8 cellular contexts compared by ENCODE assay signal in genomic region chr7:100584677-100585510, GRCh38. TPM values are rescaled to one million over a fixed set of nuclear protein-coding genes. Genes with fewer than 3 reads are reported as not detected.
DNase-seq lines count a peak whose midpoint lies in the region; ATAC-seq, FAIRE-seq and TF ChIP-seq lines count a peak whose summit lies in the region.

No MANE protein-coding gene starts in this region.

- no peaks in the 10 kb centered on the region for H3K9me2 ChIP-seq in SU-DHL-6 (replicated peaks; ENCODE audit: insufficient read depth, low read length)

- H3K27me3 Mint-ChIP-seq in naive thymus-derived CD4-positive, alpha-beta T cell, result peaks cover 0 to 12% (median 0%) of the 10 kb centered on the region in 5 donors

- no peaks in the 10 kb centered on the region for H3K9me3 ChIP-seq in SU-DHL-6 (ENCODE audit: insufficient read depth, low read length)
- no peaks in the 10 kb centered on the region for H3K9me3 ChIP-seq in naive thymus-derived CD4-positive, alpha-beta T cell (ENCODE audit: control insufficient read depth in 2 of 3, low read length in 3 of 3)

- no peak for ATAC-seq in naive thymus-derived CD4-positive, alpha-beta T cell
- ATAC-seq in HG03045 (IDR thresholded peaks at IDR 0.05; ENCODE audit: unreplicated experiment), result no peak
- ATAC-seq in GM21528 (IDR thresholded peaks at IDR 0.05; ENCODE audit: low FRiP score, unreplicated experiment), result no peak

- H3K4me1 ChIP-seq in naive thymus-derived CD4-positive, alpha-beta T cell (ENCODE audit: control insufficient read depth in 2 of 2, insufficient read depth in 2 of 2, low read length in 2 of 2), result peaks cover 24 to 28% of the 10 kb centered on the region in 2 donors

- intact Hi-C loops in naive thymus-derived CD4-positive, alpha-beta T cell (cut with micrococcal nuclease), result loop anchor here (5.0 to 10.0 kb wide), 2 partner anchors 480 to 503 kb away; partner anchors contain the start of genes AP4M1 (in 1 of the 2), MCM7 (in 1 of the 2) and ZNF3 (in 1 of the 2)

- CTCF ChIA-PET in naive thymus-derived CD4-positive, alpha-beta T cell (lab: Charles Lee), result interaction anchor here (0.5 to 7.1 kb wide), 15 partner anchors 14 to 659 kb away, joined by 3 to 65 read pairs (median 4); partner anchors contain the start of genes MOSPD3 and POP7

- FAIRE-seq in GM12892 (lab: Jason Lieb, UNC), result peak; percentile 30

- H3K9me3 Mint-ChIP-seq in naive thymus-derived CD4-positive, alpha-beta T cell, result no peaks in the 10 kb centered on the region

- peaks cover 20 to 42% (median 30%) of the 10 kb centered on the region in 7 donors for H3K4me1 Mint-ChIP-seq in naive thymus-derived CD4-positive, alpha-beta T cell

- peak overlapping the region; percentile 81 for H3K9ac ChIP-seq in SU-DHL-6 (ENCODE audit: low read length)

- no peak overlapping the region for H2AFZ ChIP-seq in SU-DHL-6 (ENCODE audit: low read depth, low read length, severe bottlenecking)

- H3K4me3 ChIP-seq in SU-DHL-6 (ENCODE audit: insufficient read depth, low read length, poor library complexity, severe bottlenecking), result peak overlapping the region; percentile 76
- peak overlapping the region; percentile 94 for H3K4me3 ChIP-seq in naive thymus-derived CD4-positive, alpha-beta T cell (ENCODE audit: low read length)

- peak overlapping the region in 8 of 9 donors; percentile 94 to 99 (median 98) for H3K27ac Mint-ChIP-seq in naive thymus-derived CD4-positive, alpha-beta T cell

- POLR2A ChIA-PET in naive thymus-derived CD4-positive, alpha-beta T cell (lab: Charles Lee), result interaction anchor here (0.6 to 9.8 kb wide), 35 partner anchors 8 to 375 kb away, joined by 3 to 173 read pairs (median 9); partner anchors contain the start of genes AGFG2, GIGYF1, MEPCE and MOSPD3

- H3K36me3 ChIP-seq in SU-DHL-6 (ENCODE audit: low read length), result no peaks in the 10 kb centered on the region
- peaks cover 16 to 32% (median 21%) of the 10 kb centered on the region in 3 experiments for H3K36me3 ChIP-seq in naive thymus-derived CD4-positive, alpha-beta T cell (ENCODE audit: control insufficient read depth in 2 of 3, insufficient read depth in 3 of 3, low read length in 3 of 3)

- H3K4me3 Mint-ChIP-seq in naive thymus-derived CD4-positive, alpha-beta T cell, result peak overlapping the region; percentile 95 to 100 (median 99)

- no peak for TF ChIP-seq CTCF in SU-DHL-6 (IDR thresholded peaks at IDR 0.05; ENCODE audit: insufficient read depth, low read length, poor library complexity, severe bottlenecking)

- in situ Hi-C loops in ACHN (cut with HindIII; ENCODE audit: low pct_ligation_motif_present, low pct_unique_long_range_greater_than_20kb, low sequenced_read_pairs), result no loop called here

- peak overlapping the region; percentile 76 for H3K4me2 ChIP-seq in SU-DHL-6 (ENCODE audit: low read depth, low read length, poor library complexity, severe bottlenecking)

- H3F3A ChIP-seq in SU-DHL-6 (ENCODE audit: insufficient read depth), result peaks cover 9% of the 10 kb centered on the region; the same call in 1 of the 2 replicates

- H3K27ac ChIP-seq in SU-DHL-6 (ENCODE audit: low read depth, low read length), result peak overlapping the region; percentile 80
- H3K27ac ChIP-seq in naive thymus-derived CD4-positive, alpha-beta T cell (ENCODE audit: low read depth, low read length), result peak overlapping the region; percentile 90

- no peaks in the 10 kb centered on the region for H3K27me3 ChIP-seq in SU-DHL-6 (ENCODE audit: low read length)
- no peaks in the 10 kb centered on the region for H3K27me3 ChIP-seq in naive thymus-derived CD4-positive, alpha-beta T cell (ENCODE audit: control insufficient read depth in 2 of 2, insufficient read depth in 2 of 2, low read length in 2 of 2)

- H3K79me2 ChIP-seq in SU-DHL-6 (ENCODE audit: insufficient read depth, low read length), result peaks cover 19% of the 10 kb centered on the region

- DNase-seq in ACHN (peak; percentile 60), GM12892 (ENCODE audit: insufficient read length) (no peak), erythroblast (lab: John Stamatoyannopoulos, UW) (peak; percentile 49 to 61), SIG-M5 (lab: John Stamatoyannopoulos, UW) (no peak)
- DNase-seq in naive thymus-derived CD4-positive, alpha-beta T cell, result no peak

- H3K36me3 Mint-ChIP-seq in naive thymus-derived CD4-positive, alpha-beta T cell, result peaks cover 0 to 12% (median 3%) of the 10 kb centered on the region in 5 donors

- no peaks in the 10 kb centered on the region for H4K20me1 ChIP-seq in SU-DHL-6 (ENCODE audit: low read depth, low read length)

- TF ChIP-seq POLR2A in GM12892 (IDR thresholded peaks at IDR 0.05; ENCODE audit: low read depth, low read length), result no peak
- no peak for TF ChIP-seq POLR2A in erythroblast (IDR thresholded peaks at IDR 0.05; ENCODE audit: low read length)

RNA-seq across cellular contexts. Expression of gene LRCH4, which starts 1.0 kb away (rescaled TPM):
- 13.7 TPM for polyA plus RNA-seq in GM12892 (2012; ENCODE audit: missing spikeins)
- total RNA-seq in naive thymus-derived CD4-positive, alpha-beta T cell, result 100 to 1,000 TPM; 199 to 504 (median 407) TPM
- polyA plus RNA-seq in naive thymus-derived CD4-positive, alpha-beta T cell, result 100 to 1,000 TPM; 143 to 199 TPM

RNA-seq across cellular contexts. Expression of gene FBXO24, which starts 1.2 kb away (rescaled TPM):
- polyA plus RNA-seq in GM12892 (2012; ENCODE audit: missing spikeins), result 0.23 TPM
- 1 to 10 TPM in 4 of 5 experiments, under 1 TPM in 1; 0.75 to 3.1 (median 1.7) TPM for total RNA-seq in naive thymus-derived CD4-positive, alpha-beta T cell
- 1 to 10 TPM; 2.0 TPM for polyA plus RNA-seq in naive thymus-derived CD4-positive, alpha-beta T cell

RNA-seq across cellular contexts. Expression of gene SAP25, which starts 11.2 kb away (rescaled TPM):
- 1.4 TPM for polyA plus RNA-seq in GM12892 (2012; ENCODE audit: missing spikeins)
- 100 to 1,000 TPM in 2 of 5 experiments, 10 to 100 TPM in 3; 29.1 to 174 (median 71.3) TPM for total RNA-seq in naive thymus-derived CD4-positive, alpha-beta T cell
- polyA plus RNA-seq in naive thymus-derived CD4-positive, alpha-beta T cell, result under 1 TPM in 1 of 2 donors, not detected in 1; 0.48 TPM

RNA-seq across cellular contexts. Expression of gene PCOLCE, which starts 17.3 kb away (rescaled TPM):
- 0.70 TPM for polyA plus RNA-seq in GM12892 (2012; ENCODE audit: missing spikeins)
- 10 to 100 TPM in 1 of 5 experiments, 1 to 10 TPM in 4; 9.1 to 11.7 (median 9.5) TPM for total RNA-seq in naive thymus-derived CD4-positive, alpha-beta T cell
- polyA plus RNA-seq in naive thymus-derived CD4-positive, alpha-beta T cell, result under 1 TPM in 1 of 2 donors, not detected in 1; 0.64 TPM

RNA-seq across cellular contexts. Expression of gene MOSPD3, which starts 27.4 kb away (rescaled TPM):
- 4.6 TPM for polyA plus RNA-seq in GM12892 (2012; ENCODE audit: missing spikeins)
- 10 to 100 TPM in 4 of 5 experiments, 1 to 10 TPM in 1; 8.8 to 54.9 (median 13.1) TPM for total RNA-seq in naive thymus-derived CD4-positive, alpha-beta T cell
- 10 to 100 TPM; 20.4 to 20.6 TPM for polyA plus RNA-seq in naive thymus-derived CD4-positive, alpha-beta T cell

Comparison
In these comparisons a context has a peak if more than half of its experiments do, and no peak if none do; other contexts are left out.
1. DNase-seq: peak in ACHN (single experiment) and erythroblast (2 of 2); none in GM12892 (single experiment), naive thymus-derived CD4-positive, alpha-beta T cell (0 of 9) and SIG-M5 (single experiment).